9 cellular contexts compared by ENCODE assay signal in genomic region chr9:88721528-88722279, GRCh38.
"Had no signal": no experiment of that assay in that cellular context is flagged by ENCODE, and none has a peak within 500 bp of the region (broad histone marks: within the 10 kb centered on the region; RNA-seq: fewer than 3 reads in every experiment).

No MANE protein-coding gene starts in this region.

- ATAC-seq: HCT116 had no signal

- H2AFZ ChIP-seq: GM23248 had no signal

- H3K4me3 ChIP-seq: GM23248, HAP-1 had no signal

- H3K9ac ChIP-seq: GM23248 had no signal

- H3K4me1 ChIP-seq: HAP-1 had no signal

- FAIRE-seq: HTR-8/SVneo had no signal

- DNase-seq: GM23248, GOT3, H7, HFFc6, IMR-90, KBM-7 had no signal

- H3K36me3 ChIP-seq: HAP-1 had no signal

- H3K9me3 ChIP-seq: HAP-1 had no signal

- H3K27ac ChIP-seq: GM23248 had no signal
